34 cellular contexts compared by ENCODE assay signal in genomic region chr12:132781938-132782337, GRCh38.
"Had no signal": no experiment of that assay in that cellular context is flagged by ENCODE, and none has a peak within 500 bp of the region (broad histone marks: within the 10 kb centered on the region; RNA-seq: fewer than 3 reads in every experiment).

No MANE protein-coding gene starts in this region.

- H3K27ac ChIP-seq: adrenal gland, body of pancreas, brain microvascular endothelial cell, breast epithelium, VCaP had no signal

- DNase-seq: activated B cell treated with CpG ODN at 0.5 μM for 24 hours; activated CD4-positive, alpha-beta memory T cell treated with anti-CD3 and anti-CD28 coated beads for 36 hours; activated CD4-positive, alpha-beta T cell treated with anti-CD3 and anti-CD28 coated beads for 4 hours; activated CD4-positive, alpha-beta T cell treated with anti-CD3 and anti-CD28 coated beads, Interleukin-2, amount 10 ng/mL, durations not matched to agents 24 days and 14 days; activated CD4-positive, alpha-beta T cell treated with anti-CD3 and anti-CD28 coated beads, Interleukin-2, amount 50 U/mL, for 1 hour; activated CD4-positive, alpha-beta T cell treated with anti-CD3 and anti-CD28 coated beads, Interleukin-2, amount 50 U/mL, for 4 hours; activated CD4-positive, CD25-positive, alpha-beta regulatory T cell treated with anti-CD3 and anti-CD28 coated beads, Interleukin-2, amount 50 U/mL, for 72 hours; activated CD8-positive, alpha-beta memory T cell treated with anti-CD3 and anti-CD28 coated beads, Interleukin-2, amount 50 U/mL, for 4 hours; activated CD8-positive, alpha-beta T cell treated with anti-CD3 and anti-CD28 coated beads for 36 hours; activated effector memory CD4-positive, alpha-beta T cell treated with anti-CD3 and anti-CD28 coated beads, Interleukin-2, amount 50 U/mL, for 16 hours; activated gamma-delta T cell treated with Interleukin-2 at 50 U/mL for 16 hours; activated naive CD4-positive, alpha-beta T cell; activated naive CD4-positive, alpha-beta T cell treated with anti-CD3 and anti-CD28 coated beads for 36 hours; activated naive CD4-positive, alpha-beta T cell treated with anti-CD3 and anti-CD28 coated beads, Interleukin-2, amount 50 U/mL, for 16 hours; activated naive CD8-positive, alpha-beta T cell treated with anti-CD3 and anti-CD28 coated beads for 36 hours; activated T-cell treated with anti-CD3 and anti-CD28 coated beads for 4 hours; activated T-cell treated with anti-CD3 and anti-CD28 coated beads, Interleukin-2, amount 50 U/mL, for 1 hour; activated T-cell treated with anti-CD3 and anti-CD28 coated beads, Interleukin-2, amount 50 U/mL, for 4 hours; activated T-cell treated with anti-CD3 and anti-CD28 coated beads, Interleukin-2, amount 50 U/mL, for 72 hours; adrenal gland; amniotic stem cell; aorta; body of pancreas; brain microvascular endothelial cell; central memory CD4-positive, alpha-beta T cell; T-helper 1 cell; T-helper 2 cell; T-helper 9 cell had no signal

- FAIRE-seq: astrocyte, TTC549 had no signal

- H3K27me3 ChIP-seq: adrenal gland, body of pancreas, brain microvascular endothelial cell, breast epithelium had no signal

- ATAC-seq: activated CD8-positive, alpha-beta T cell treated with anti-CD3 and anti-CD28 coated beads for 36 hours; activated naive CD4-positive, alpha-beta T cell treated with anti-CD3 and anti-CD28 coated beads, Interleukin-2, amount 50 U/mL, for 72 hours; activated T-cell treated with anti-CD3 and anti-CD28 coated beads, Interleukin-2, amount 50 U/mL, for 4 hours; activated T-cell treated with anti-CD3 and anti-CD28 coated beads, Interleukin-2, amount 50 U/mL, for 72 hours; activated T-helper 17 cell treated with anti-CD3 and anti-CD28 coated beads, Interleukin-2, amount 50 U/mL, for 72 hours; body of pancreas had no signal

- H3K4me1 ChIP-seq: adrenal gland, body of pancreas had no signal

- H3K4me3 ChIP-seq: adrenal gland, body of pancreas, breast epithelium had no signal

- H3K9me3 ChIP-seq: adrenal gland, body of pancreas, breast epithelium had no signal
